23 cellular contexts compared by ENCODE assay signal in genomic region chr2:59034791-59035190, GRCh38.
DNase-seq lines count a peak whose midpoint lies in the region; ATAC-seq and TF ChIP-seq lines count a peak whose summit lies in the region.
"Had no signal": no experiment of that assay in that cellular context is flagged by ENCODE, and none has a peak within 500 bp of the region (broad histone marks: within the 10 kb centered on the region; RNA-seq: fewer than 3 reads in every experiment).

No MANE protein-coding gene starts in this region.

- no peak for TF ChIP-seq CTCF in astrocyte of the spinal cord (IDR thresholded peaks at IDR 0.05; ENCODE audit: low read depth, low read length)
- no peak for TF ChIP-seq CTCF in tibial nerve (IDR thresholded peaks at IDR 0.05)

- H3K9me3 ChIP-seq in neuronal stem cell (replicated peaks in 1 of 2; ENCODE audit: control insufficient read depth in 2 of 2, insufficient read depth in 1 of 2, low read depth in 1 of 2, low read length in 2 of 2) (no peaks in the 10 kb centered on the region), tibial nerve (peaks cover 0 to 11% (median 3%) of the 10 kb centered on the region in 4 donors)
- H3K9me3 ChIP-seq: HAP-1, lower lobe of right lung, tibial artery had no signal

- H3K23ac ChIP-seq in neuronal stem cell (ENCODE audit: low read depth, low read length, poor library complexity): no peak overlapping the region

- no peak overlapping the region for H3K14ac ChIP-seq in neuronal stem cell (ENCODE audit: low read length)

- no peak for ATAC-seq in GM21423 (IDR thresholded peaks at IDR 0.05; ENCODE audit: unreplicated experiment)
- ATAC-seq: activated CD8-positive, alpha-beta T cell treated with anti-CD3 and anti-CD28 coated beads, Interleukin-2, amount 10 ng/mL, durations not matched to agents 7 days and 5 days; heart left ventricle; lower lobe of right lung; right cardiac atrium; stimulated activated memory B cell treated with anti-CD40 and anti-IgM and Interleukin-4, amounts not matched to agents 10 μg/mL and 1 μg/mL and 100 μg/mL, for 72 hours had no signal

- no peaks in the 10 kb centered on the region for H3K4me1 ChIP-seq in neuronal stem cell (ENCODE audit: control insufficient read depth in 2 of 2, insufficient read depth in 1 of 2, low read depth in 1 of 2, low read length in 2 of 2)
- H3K4me1 ChIP-seq in tibial nerve: no peaks in the 10 kb centered on the region
- H3K4me1 ChIP-seq: HAP-1, heart left ventricle, lower lobe of right lung, tibial artery had no signal

- no peak overlapping the region for H4K8ac ChIP-seq in neuronal stem cell (ENCODE audit: low read depth, low read length)

- intact Hi-C loops in activated CD4-positive, alpha-beta T cell treated with anti-CD3 and anti-CD28 coated beads, Interleukin-2, amount 10 ng/mL, durations not matched to agents 24 days and 14 days (cut with micrococcal nuclease): no loop called here

- no peak overlapping the region for H3K18ac ChIP-seq in neuronal stem cell (ENCODE audit: low read length)

- H3K36me3 Mint-ChIP-seq in activated CD4-positive, alpha-beta T cell treated with anti-CD3 and anti-CD28 coated beads, Interleukin-2, amount 10 ng/mL, durations not matched to agents 24 days and 14 days (ENCODE audit: low read depth): no peaks in the 10 kb centered on the region
- H3K36me3 Mint-ChIP-seq: CD8-positive, alpha-beta memory T cell; stimulated activated memory B cell treated with anti-CD40 and anti-IgM and Interleukin-4, amounts not matched to agents 10 μg/mL and 1 μg/mL and 100 μg/mL, for 72 hours had no signal

- H3K4me3 ChIP-seq in astrocyte of the spinal cord (ENCODE audit: low read depth, low read length) (no peak overlapping the region), neuronal stem cell (ENCODE audit: low read length in 2 of 2) (no peak overlapping the region), tibial nerve (no peak overlapping the region)
- H3K4me3 ChIP-seq: HAP-1, heart left ventricle, lower lobe of right lung, tibial artery had no signal

- H3K4me3 Mint-ChIP-seq in activated CD4-positive, alpha-beta T cell treated with anti-CD3 and anti-CD28 coated beads, Interleukin-2, amount 10 ng/mL, durations not matched to agents 24 days and 14 days: no peak overlapping the region
- H3K4me3 Mint-ChIP-seq: activated CD8-positive, alpha-beta T cell treated with anti-CD3 and anti-CD28 coated beads, Interleukin-2, amount 10 ng/mL, durations not matched to agents 7 days and 5 days; activated T-cell treated with anti-CD3 and anti-CD28 coated beads, Interleukin-2, amount 50 U/mL, for 24 hours; CD8-positive, alpha-beta memory T cell; stimulated activated memory B cell treated with anti-CD40 and anti-IgM and Interleukin-4, amounts not matched to agents 10 μg/mL and 1 μg/mL and 100 μg/mL, for 72 hours had no signal

- no peaks in the 10 kb centered on the region for H3K79me1 ChIP-seq in neuronal stem cell (ENCODE audit: low read depth, low read length)

- no peak overlapping the region for H2BK5ac ChIP-seq in neuronal stem cell (ENCODE audit: low read length)

- TF ChIP-seq POLR2A in tibial nerve (IDR thresholded peaks at IDR 0.05): no peak

- peak overlapping the region; percentile 51 for H2AFZ ChIP-seq in neuronal stem cell (ENCODE audit: low read length)

- H2BK120ac ChIP-seq in neuronal stem cell (ENCODE audit: low read depth, low read length): no peak overlapping the region

- no peak overlapping the region for H3K9ac ChIP-seq in neuronal stem cell (ENCODE audit: low read depth, low read length, poor library complexity)

- no peaks in the 10 kb centered on the region for H3K9me3 Mint-ChIP-seq in activated CD4-positive, alpha-beta T cell treated with anti-CD3 and anti-CD28 coated beads, Interleukin-2, amount 10 ng/mL, durations not matched to agents 24 days and 14 days
- H3K9me3 Mint-ChIP-seq: activated T-cell treated with anti-CD3 and anti-CD28 coated beads, Interleukin-2, amount 50 U/mL, for 24 hours; stimulated activated memory B cell treated with anti-CD40 and anti-IgM and Interleukin-4, amounts not matched to agents 10 μg/mL and 1 μg/mL and 100 μg/mL, for 72 hours had no signal

- no peak overlapping the region for H2AK5ac ChIP-seq in neuronal stem cell (ENCODE audit: low read depth, low read length)

- H3K36me3 ChIP-seq in neuronal stem cell (replicated peaks in 1 of 2; ENCODE audit: control insufficient read depth in 2 of 2, insufficient read depth in 2 of 2, low read length in 2 of 2) (no peaks in the 10 kb centered on the region), tibial nerve (no peaks in the 10 kb centered on the region)
- H3K36me3 ChIP-seq: HAP-1, heart left ventricle, lower lobe of right lung, tibial artery had no signal

- H2BK15ac ChIP-seq in neuronal stem cell (ENCODE audit: low read length): no peak overlapping the region

- no peak overlapping the region for H3K4ac ChIP-seq in neuronal stem cell (ENCODE audit: low read length)

- WGBS in neuronal stem cell (ENCODE audit: extremely low coverage in 2 of 2, insufficient read length in 2 of 2, insufficient replicate concordance in 1 of 2), 2 donors: no CpG with 5 or more reads among the region's 2 CpGs
- 32 to 48% methylated on average over 2 of the region's 2 CpGs for WGBS in tibial nerve, 2 donors

- TF ChIP-seq EP300 in tibial nerve (IDR thresholded peaks at IDR 0.05): no peak

- H3K27me3 ChIP-seq in neuronal stem cell (ENCODE audit: control insufficient read depth in 3 of 3, insufficient read depth in 3 of 3, low read depth in 1 of 3, low read length in 3 of 3): no peaks in the 10 kb centered on the region
- no peaks in the 10 kb centered on the region for H3K27me3 ChIP-seq in tibial nerve
- H3K27me3 ChIP-seq: heart left ventricle, tibial artery had no signal

- peak; percentile 21 for DNase-seq in COR-L47 (lab: John Stamatoyannopoulos, UW)
- peak; percentile 34 for DNase-seq in H4 (ENCODE audit: low spot score)
- DNase-seq in astrocyte of the spinal cord (ENCODE audit: low read depth, low spot score): peak; percentile 5
- DNase-seq in neuronal stem cell (ENCODE audit: low spot score): no peak
- no peak for DNase-seq in tibial nerve (ENCODE audit: low spot score in 2 of 2)
- no peak for DNase-seq in activated CD4-positive, alpha-beta T cell treated with anti-CD3 and anti-CD28 coated beads, Interleukin-2, amount 10 ng/mL, durations not matched to agents 24 days and 14 days
- no peak for DNase-seq in effector CD8-positive, alpha-beta T cell (lab: John Stamatoyannopoulos, UW)
- DNase-seq: activated CD8-positive, alpha-beta T cell treated with anti-CD3 and anti-CD28 coated beads, Interleukin-2, amount 10 ng/mL, durations not matched to agents 7 days and 5 days; activated naive CD4-positive, alpha-beta T cell treated with anti-CD3 and anti-CD28 coated beads, Interleukin-2, amount 50 U/mL, for 16 hours; activated T-cell treated with anti-CD3 and anti-CD28 coated beads, Interleukin-2, amount 50 U/mL, for 24 hours; CD8-positive, alpha-beta memory T cell; GDM1; heart left ventricle; lower lobe of right lung; NCI-H226; right cardiac atrium; stimulated activated CD4-positive, alpha-beta T cell treated with anti-CD3 and anti-CD28 coated beads, Interleukin-15, amount 100 ng/mL, for 24 hours; tibial artery had no signal

- H3K4me2 ChIP-seq in neuronal stem cell (ENCODE audit: insufficient read depth, low read length, poor library complexity, severe bottlenecking): no peak overlapping the region

- H3K4me1 Mint-ChIP-seq in activated CD4-positive, alpha-beta T cell treated with anti-CD3 and anti-CD28 coated beads, Interleukin-2, amount 10 ng/mL, durations not matched to agents 24 days and 14 days: no peaks in the 10 kb centered on the region
- H3K4me1 Mint-ChIP-seq: CD8-positive, alpha-beta memory T cell; stimulated activated memory B cell treated with anti-CD40 and anti-IgM and Interleukin-4, amounts not matched to agents 10 μg/mL and 1 μg/mL and 100 μg/mL, for 72 hours had no signal

- no peaks in the 10 kb centered on the region for H3K27me3 Mint-ChIP-seq in activated CD4-positive, alpha-beta T cell treated with anti-CD3 and anti-CD28 coated beads, Interleukin-2, amount 10 ng/mL, durations not matched to agents 24 days and 14 days
- H3K27me3 Mint-ChIP-seq: activated T-cell treated with anti-CD3 and anti-CD28 coated beads, Interleukin-2, amount 50 U/mL, for 24 hours had no signal

- in situ Hi-C loops in astrocyte of the spinal cord (cut with HindIII; ENCODE audit: low sequenced_read_pairs): no loop called here

- H3K27ac ChIP-seq in neuronal stem cell (replicated peaks; ENCODE audit: low read length): no peak overlapping the region
- H3K27ac ChIP-seq in tibial nerve: no peak overlapping the region
- H3K27ac ChIP-seq: heart left ventricle, lower lobe of right lung, RWPE1, tibial artery, VCaP had no signal

- H3K27ac Mint-ChIP-seq in activated CD4-positive, alpha-beta T cell treated with anti-CD3 and anti-CD28 coated beads, Interleukin-2, amount 10 ng/mL, durations not matched to agents 24 days and 14 days: no peak overlapping the region
- H3K27ac Mint-ChIP-seq: activated CD8-positive, alpha-beta T cell treated with anti-CD3 and anti-CD28 coated beads, Interleukin-2, amount 10 ng/mL, durations not matched to agents 7 days and 5 days; activated T-cell treated with anti-CD3 and anti-CD28 coated beads, Interleukin-2, amount 50 U/mL, for 24 hours; stimulated activated memory B cell treated with anti-CD40 and anti-IgM and Interleukin-4, amounts not matched to agents 10 μg/mL and 1 μg/mL and 100 μg/mL, for 72 hours had no signal

- no peak overlapping the region for H4K91ac ChIP-seq in neuronal stem cell (ENCODE audit: low read depth, low read length, poor library complexity)

- H2BK12ac ChIP-seq in neuronal stem cell (ENCODE audit: low read length): no peak overlapping the region

Comparison
In these comparisons a context has a peak if more than half of its experiments do, and no peak if none do; other contexts are left out.
1. DNase-seq: peak in COR-L47 (single experiment), H4 (single experiment) and astrocyte of the spinal cord (single experiment); none in neuronal stem cell (single experiment), tibial nerve (0 of 2), activated CD4-positive, alpha-beta T cell treated with anti-CD3 and anti-CD28 coated beads, Interleukin-2, amount 10 ng/mL, durations not matched to agents 24 days and 14 days (single experiment) and effector CD8-positive, alpha-beta T cell (single experiment).